Comparison of ENCODE assay signal across 12 cellular contexts in the genomic region with DNA sequence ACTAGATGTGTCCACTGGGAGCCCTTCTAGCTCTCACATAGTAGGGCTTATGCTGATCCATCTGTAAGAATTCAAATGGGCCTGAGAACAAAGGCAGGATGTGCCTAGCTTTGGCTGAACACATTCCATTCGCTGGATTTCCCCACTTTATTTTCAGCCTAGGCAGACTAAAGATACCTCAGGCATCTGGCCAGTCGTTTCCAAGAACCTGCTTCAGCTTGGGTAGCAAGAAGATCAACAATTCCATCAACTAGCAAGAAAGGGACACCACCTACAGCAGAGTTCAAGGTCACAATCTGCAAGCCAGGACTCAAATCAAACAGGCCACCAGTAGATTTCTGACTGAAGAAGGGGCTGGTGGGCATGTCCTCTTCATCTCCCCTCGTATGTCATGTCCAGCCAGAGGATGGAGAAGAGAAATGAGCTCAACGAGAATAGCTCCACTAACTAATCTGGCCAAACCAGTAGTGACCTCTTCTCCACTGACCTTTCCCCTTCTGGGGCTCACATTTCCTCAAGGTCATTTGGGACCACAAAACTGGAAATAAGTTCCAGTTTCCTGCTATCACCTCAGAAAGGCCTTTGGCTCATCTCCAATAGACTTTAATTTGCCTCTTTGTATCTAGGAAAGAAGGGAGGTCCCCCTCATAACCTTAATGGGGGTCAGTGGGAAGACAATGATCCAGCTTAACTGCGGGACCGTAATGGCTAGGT. TPM values are rescaled to one million over a fixed set of nuclear protein-coding genes. Genes with fewer than 3 reads are reported as not detected.
A peak's percentile ranks its signal among the peaks of the same experiment; 100 is the strongest.
DNase-seq lines count a peak whose midpoint lies in the region; ATAC-seq and TF ChIP-seq lines count a peak whose summit lies in the region.
"Had no signal": no experiment of that assay in that cellular context is flagged by ENCODE, and none has a peak within 500 bp of the region (broad histone marks: within the 10 kb centered on the region; RNA-seq: fewer than 3 reads in every experiment).

No MANE protein-coding gene starts in this region.

- intact Hi-C loops in left ventricle myocardium inferior (cut with micrococcal nuclease): no loop called here

- no peaks in the 10 kb centered on the region for H3K9me3 ChIP-seq in CD4-positive, CD25-positive, alpha-beta regulatory T cell (ENCODE audit: control insufficient read depth in 2 of 2, low read length in 2 of 2)
- H3K9me3 ChIP-seq in left ventricle myocardium inferior (replicated peaks): no peaks in the 10 kb centered on the region

- peak overlapping the region; percentile 42 for H3K4me3 ChIP-seq in CD4-positive, CD25-positive, alpha-beta regulatory T cell (ENCODE audit: low read depth, low read length)
- H3K4me3 ChIP-seq in left ventricle myocardium inferior (peak overlapping the region; percentile 58), rectal smooth muscle tissue (ENCODE audit: low read length) (no peak overlapping the region)

- H3K9ac ChIP-seq in rectal smooth muscle tissue (ENCODE audit: low read length): peak overlapping the region; percentile 0

- no peaks in the 10 kb centered on the region for H3K9me3 Mint-ChIP-seq in CD4-positive, CD25-positive, alpha-beta regulatory T cell
- no peaks in the 10 kb centered on the region for H3K9me3 Mint-ChIP-seq in nephron progenitor cell
- H3K9me3 Mint-ChIP-seq: HFFc6 had no signal

- peak overlapping the region; percentile 12 to 58 (median 47) for H3K4me3 Mint-ChIP-seq in CD4-positive, CD25-positive, alpha-beta regulatory T cell
- no peak overlapping the region for H3K4me3 Mint-ChIP-seq in nephron progenitor cell
- H3K4me3 Mint-ChIP-seq: HFFc6 had no signal

- DNase-seq in CD4-positive, CD25-positive, alpha-beta regulatory T cell: no peak
- DNase-seq in RPMI8226 (peak; percentile 32), left ventricle myocardium inferior (no peak), nephron progenitor cell (no peak), cerebellar cortex (ENCODE audit: low spot score) (no peak)
- DNase-seq: HFFc6, NCI-H526 treated with DMSO at 0.1 percent for 48 hours had no signal

- H3K36me3 ChIP-seq in CD4-positive, CD25-positive, alpha-beta regulatory T cell (ENCODE audit: control insufficient read depth, insufficient read depth, low read length): no peaks in the 10 kb centered on the region
- H3K36me3 ChIP-seq in left ventricle myocardium inferior (peaks cover under 1% of the 10 kb centered on the region), rectal smooth muscle tissue (ENCODE audit: control insufficient read depth, insufficient read depth, low read length) (no peaks in the 10 kb centered on the region)

- peak overlapping the region in 1 of 3 donors; percentile 71 for H3K27ac Mint-ChIP-seq in CD4-positive, CD25-positive, alpha-beta regulatory T cell
- H3K27ac Mint-ChIP-seq in nephron progenitor cell: no peak overlapping the region

- ATAC-seq in CD4-positive, CD25-positive, alpha-beta regulatory T cell (ENCODE audit: low read depth in 2 of 2): no peak
- ATAC-seq in GM18517 (IDR thresholded peaks at IDR 0.05; ENCODE audit: unreplicated experiment) (no peak), HG03354 (IDR thresholded peaks at IDR 0.05; ENCODE audit: poor library complexity, severe bottlenecking, unreplicated experiment) (no peak)

- peak overlapping the region; percentile 95 for H3K27ac ChIP-seq in CD4-positive, CD25-positive, alpha-beta regulatory T cell (ENCODE audit: insufficient read depth, low read length, poor library complexity, severe bottlenecking)
- H3K27ac ChIP-seq in left ventricle myocardium inferior (replicated peaks): peak overlapping the region; percentile 99
- H3K27ac ChIP-seq in rectal smooth muscle tissue (ENCODE audit: low read depth, low read length): peak overlapping the region; percentile 98

- TF ChIP-seq CTCF in left ventricle myocardium inferior (IDR thresholded peaks at IDR 0.05; ENCODE audit: borderline replicate concordance) (no peak), nephron progenitor cell (IDR thresholded peaks at IDR 0.05) (no peak)

- H3K4me1 Mint-ChIP-seq in CD4-positive, CD25-positive, alpha-beta regulatory T cell: peaks cover 16 to 45% (median 28%) of the 10 kb centered on the region in 4 donors
- peaks cover 39% of the 10 kb centered on the region for H3K4me1 Mint-ChIP-seq in nephron progenitor cell

- H3K27me3 ChIP-seq in CD4-positive, CD25-positive, alpha-beta regulatory T cell (ENCODE audit: control insufficient read depth, insufficient read depth, low read length): no peaks in the 10 kb centered on the region
- H3K27me3 ChIP-seq in left ventricle myocardium inferior (ENCODE audit: low read depth) (no peaks in the 10 kb centered on the region), rectal smooth muscle tissue (ENCODE audit: control insufficient read depth, insufficient read depth, low read length) (no peaks in the 10 kb centered on the region)

- H3K36me3 Mint-ChIP-seq in CD4-positive, CD25-positive, alpha-beta regulatory T cell: peaks cover 5% of the 10 kb centered on the region
- no peaks in the 10 kb centered on the region for H3K36me3 Mint-ChIP-seq in nephron progenitor cell (ENCODE audit: low read depth)

- peaks cover 90% of the 10 kb centered on the region for H3K4me1 ChIP-seq in CD4-positive, CD25-positive, alpha-beta regulatory T cell (ENCODE audit: control insufficient read depth, insufficient read depth, low read length, poor library complexity, severe bottlenecking)
- H3K4me1 ChIP-seq in left ventricle myocardium inferior (peaks cover 97% of the 10 kb centered on the region), rectal smooth muscle tissue (ENCODE audit: control insufficient read depth, insufficient read depth, low read length) (peaks cover 84% of the 10 kb centered on the region)

- H3K27me3 Mint-ChIP-seq in CD4-positive, CD25-positive, alpha-beta regulatory T cell: no peaks in the 10 kb centered on the region
- H3K27me3 Mint-ChIP-seq in nephron progenitor cell (ENCODE audit: low read depth, poor library complexity): no peaks in the 10 kb centered on the region

RNA-seq across cellular contexts. Expression of a gene that starts 14.2 kb away (rescaled TPM):
- 1,496 TPM for total RNA-seq in CD4-positive, CD25-positive, alpha-beta regulatory T cell
- 1,000 to 10,000 TPM; 2,637 to 4,955 (median 3,590) TPM for polyA plus RNA-seq in CD4-positive, CD25-positive, alpha-beta regulatory T cell
- total RNA-seq in left ventricle myocardium inferior: 753 TPM

RNA-seq across cellular contexts. Expression of a gene that starts 17.7 kb away (rescaled TPM):
- total RNA-seq in CD4-positive, CD25-positive, alpha-beta regulatory T cell: 30.8 TPM
- polyA plus RNA-seq in CD4-positive, CD25-positive, alpha-beta regulatory T cell: 100 to 1,000 TPM; 103 to 129 (median 109) TPM
- 45.6 TPM for total RNA-seq in left ventricle myocardium inferior

RNA-seq across cellular contexts. Expression of a gene that starts 17.8 kb away (rescaled TPM):
- 1.6 TPM for total RNA-seq in CD4-positive, CD25-positive, alpha-beta regulatory T cell
- under 1 TPM; 0.07 to 0.45 (median 0.31) TPM for polyA plus RNA-seq in CD4-positive, CD25-positive, alpha-beta regulatory T cell
- total RNA-seq in left ventricle myocardium inferior: 0.66 TPM

RNA-seq across cellular contexts. Expression of a gene that starts 24.4 kb away (rescaled TPM):
- 36.2 TPM for total RNA-seq in CD4-positive, CD25-positive, alpha-beta regulatory T cell
- 10 to 100 TPM; 21.7 to 26.9 (median 25.9) TPM for polyA plus RNA-seq in CD4-positive, CD25-positive, alpha-beta regulatory T cell
- 23.0 TPM for total RNA-seq in left ventricle myocardium inferior

RNA-seq across cellular contexts. Expression of a gene that starts 39.4 kb away (rescaled TPM):
- not detected for total RNA-seq in CD4-positive, CD25-positive, alpha-beta regulatory T cell
- not detected for polyA plus RNA-seq in CD4-positive, CD25-positive, alpha-beta regulatory T cell
- 90.3 TPM for total RNA-seq in left ventricle myocardium inferior
- total RNA-seq: bronchial epithelial cell, glomerular endothelial cell, HFFc6 had no signal
